ENCODE assay signal across 1 cellular context in genomic region chr1:62746086-62746808, GRCh38.
A peak's percentile ranks its signal among the peaks of the same experiment; 100 is the strongest.
TF ChIP-seq lines count a peak whose summit lies in the region.

No MANE protein-coding gene starts in this region.

TF ChIP-seq in HepG2, 621 proteins besides CTCF, POLR2A, EP300 and RAD21:
- no peak for TF ChIP-seq ZNF761 (CRISPR knock-in tag; conservative IDR thresholded peaks at IDR 0.05)
- TF ChIP-seq DMTF1 (CRISPR knock-in tag; IDR thresholded peaks at IDR 0.05) = no peak
- TF ChIP-seq MAFK (conservative IDR thresholded peaks at IDR 0.05 in 1 of 2, IDR thresholded peaks at IDR 0.05 in 1 of 2; ENCODE audit: low read length in 2 of 2) = peak; percentile 9 to 59; a peak in 1 of 4 replicates
- peak; percentile 51; the same call in 1 of the 2 replicates for TF ChIP-seq SMC3 (IDR thresholded peaks at IDR 0.05; ENCODE audit: low read length)
- TF ChIP-seq ARHGAP35 (CRISPR knock-in tag; IDR thresholded peaks at IDR 0.05; ENCODE audit: borderline replicate concordance) = no peak
- TF ChIP-seq ZFYVE20 (CRISPR knock-in tag; IDR thresholded peaks at IDR 0.05; ENCODE audit: borderline replicate concordance, low read depth) = no peak
- no peak for TF ChIP-seq MBD4 (IDR thresholded peaks at IDR 0.05; ENCODE audit: borderline replicate concordance, low read length)
- TF ChIP-seq MAFF (IDR thresholded peaks at IDR 0.05; ENCODE audit: low read depth, low read length) = 0 out of 2 replicates have a peak, but pooled peaks have one; percentile 15
- TF ChIP-seq PATZ1 (CRISPR knock-in tag; IDR thresholded peaks at IDR 0.05) = no peak
- no peak for TF ChIP-seq MYPOP (CRISPR knock-in tag; IDR thresholded peaks at IDR 0.05)
- TF ChIP-seq THAP7 (CRISPR knock-in tag; IDR thresholded peaks at IDR 0.05) = no peak
- TF ChIP-seq NAIF1 (CRISPR knock-in tag; IDR thresholded peaks at IDR 0.05; ENCODE audit: borderline replicate concordance) = no peak
- TF ChIP-seq ARID3A (IDR thresholded peaks at IDR 0.05; ENCODE audit: low read depth, low read length) = peak; percentile 63; the same call in 1 of the 2 replicates
- TF ChIP-seq PRDM4 (CRISPR knock-in tag; IDR thresholded peaks at IDR 0.05; ENCODE audit: borderline replicate concordance) = no peak
- TF ChIP-seq AHR (CRISPR knock-in tag; IDR thresholded peaks at IDR 0.05) = no peak
- peak; percentile 19; the same call in 1 of the 2 replicates for TF ChIP-seq MIXL1 (CRISPR knock-in tag; IDR thresholded peaks at IDR 0.05)
- no peak for TF ChIP-seq SMAD9 (CRISPR knock-in tag; IDR thresholded peaks at IDR 0.05)
- no peak for TF ChIP-seq SMYD3 (CRISPR knock-in tag; IDR thresholded peaks at IDR 0.05)
- no peak for TF ChIP-seq ZNF138 (CRISPR knock-in tag; IDR thresholded peaks at IDR 0.05; ENCODE audit: low read depth)
- TF ChIP-seq ZZZ3 (CRISPR knock-in tag; IDR thresholded peaks at IDR 0.05; ENCODE audit: borderline replicate concordance) = no peak
- TF ChIP-seq ZBTB2 (CRISPR knock-in tag; IDR thresholded peaks at IDR 0.05; ENCODE audit: low read depth) = no peak
- no peak for TF ChIP-seq RNF2 (conservative IDR thresholded peaks at IDR 0.05; ENCODE audit: low read depth)
- peak; percentile 86 for TF ChIP-seq STAG1 (CRISPR knock-in tag; IDR thresholded peaks at IDR 0.05)
- no peak for TF ChIP-seq TEAD3 (CRISPR knock-in tag; optimal IDR thresholded peaks at IDR 0.05; ENCODE audit: borderline replicate concordance)
- TF ChIP-seq DNMT1 (CRISPR knock-in tag; IDR thresholded peaks at IDR 0.05) = no peak
- TF ChIP-seq ZNF770 (CRISPR knock-in tag; IDR thresholded peaks at IDR 0.05) = peak; percentile 73
- TF ChIP-seq ATRX (CRISPR knock-in tag; IDR thresholded peaks at IDR 0.05; ENCODE audit: borderline replicate concordance) = no peak
- TF ChIP-seq PHF5A (CRISPR knock-in tag; IDR thresholded peaks at IDR 0.05; ENCODE audit: low read depth, unreplicated experiment) = no peak
